In genomic region chr1:10338047-10338446, GRCh38 we compare ENCODE assay signal across 8 cellular contexts.
DNase-seq lines count a peak whose midpoint lies in the region; ATAC-seq, FAIRE-seq and TF ChIP-seq lines count a peak whose summit lies in the region.

No MANE protein-coding gene starts in this region.

- ATAC-seq in left cardiac atrium, result peak; percentile 85 to 93
- no peak for ATAC-seq in HG02759 (IDR thresholded peaks at IDR 0.05; ENCODE audit: unreplicated experiment)
- ATAC-seq in HG02981 (IDR thresholded peaks at IDR 0.05; ENCODE audit: unreplicated experiment), result no peak

- peak; percentile 76 for FAIRE-seq in A204.1 (lab: Jason Lieb, UNC)

- DNase-seq in GM12865 (ENCODE audit: low read depth), result peak; percentile 60
- DNase-seq in NCI-H526 treated with DMSO at 0.1 percent for 48 hours (lab: John Stamatoyannopoulos, UW), result peak; percentile 14
- DNase-seq in adipocyte (ENCODE audit: low read depth), result peak; percentile 58
- peak; percentile 39 for DNase-seq in left cardiac atrium
- peak; percentile 44 for DNase-seq in retina

- H3K9ac ChIP-seq in adipocyte (ENCODE audit: low read length), result no peak overlapping the region

- H3K4me1 ChIP-seq in adipocyte (ENCODE audit: control insufficient read depth, insufficient read depth, low read length), result peaks cover 4% of the 10 kb centered on the region

- H3K36me3 ChIP-seq in adipocyte (ENCODE audit: control insufficient read depth, insufficient read depth, low read length, severe bottlenecking), result peaks cover 84% of the 10 kb centered on the region

- intact Hi-C loops in left cardiac atrium (cut with DNase I), result loop anchor here (10.0 kb wide), 2 partner anchors 123 to 133 kb away; partner anchors contain the start of gene KIF1B (in 1 of the 2)

- TF ChIP-seq CTCF in GM12865 (IDR thresholded peaks at IDR 0.05; ENCODE audit: insufficient read depth, low read depth, low read length, missing control alignments), result peak; percentile 76

- H3K9me3 ChIP-seq in adipocyte (ENCODE audit: control insufficient read depth, low read length), result no peaks in the 10 kb centered on the region

- H3K27me3 ChIP-seq in adipocyte (replicated peaks; ENCODE audit: control insufficient read depth, insufficient read depth, low read length), result no peaks in the 10 kb centered on the region

- H3K4me3 ChIP-seq in GM12865 (ENCODE audit: low read depth, low read length), result no peak overlapping the region
- H3K4me3 ChIP-seq in adipocyte (ENCODE audit: low read length), result no peak overlapping the region

Comparison
In these comparisons a context has a peak if more than half of its experiments do, and no peak if none do; other contexts are left out.
1. ATAC-seq: peak in left cardiac atrium (2 of 2); none in HG02759 (single experiment) and HG02981 (single experiment).
2. Peak in every context shown above with its lines, with median percentiles within 50 percentile points of each other: DNase-seq.